In the genomic region with DNA sequence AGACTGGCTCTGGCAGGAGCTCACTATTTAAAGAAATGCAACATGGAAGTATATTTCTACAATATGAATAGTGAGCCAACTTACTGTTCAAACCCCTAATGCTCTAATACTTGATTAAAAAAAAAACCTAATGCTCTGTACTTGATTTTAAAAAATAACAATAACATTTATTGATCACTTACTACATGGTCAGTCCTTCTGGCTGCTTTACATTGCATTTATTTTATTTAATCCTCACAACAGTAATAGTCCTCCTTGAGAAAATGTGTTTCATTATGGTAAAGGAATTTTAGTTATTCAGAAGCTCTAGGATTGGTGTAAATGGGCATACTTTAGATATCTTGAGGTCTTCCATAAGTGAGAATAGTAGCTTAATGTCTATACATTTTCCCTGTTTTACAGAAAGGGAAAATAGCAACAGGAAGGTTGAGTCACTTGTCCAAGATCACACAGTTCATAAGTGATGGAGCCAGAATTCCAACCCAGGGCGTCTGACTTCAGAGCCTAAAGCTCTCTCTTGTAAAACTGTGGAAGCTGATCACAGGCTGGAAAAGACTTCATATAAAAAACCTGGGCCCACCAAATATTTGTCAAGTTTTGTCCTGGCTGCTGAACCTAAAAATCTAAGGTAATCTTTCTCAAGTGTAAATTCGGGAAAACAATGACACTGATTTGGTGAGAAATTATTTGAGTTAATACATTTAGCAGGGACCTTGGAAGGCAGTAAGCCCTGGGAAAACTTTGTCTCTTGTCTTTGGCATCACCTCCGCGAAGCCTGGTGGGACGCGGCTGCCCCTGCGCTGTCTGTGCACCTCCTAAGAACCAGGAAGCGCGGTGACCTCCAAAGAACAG, we compare ENCODE assay signal across 8 cellular contexts. TPM values are rescaled to one million over a fixed set of nuclear protein-coding genes. Genes with fewer than 3 reads are reported as not detected.
A peak's percentile ranks its signal among the peaks of the same experiment; 100 is the strongest.
DNase-seq lines count a peak whose midpoint lies in the region; ATAC-seq, FAIRE-seq and TF ChIP-seq lines count a peak whose summit lies in the region.

No MANE protein-coding gene starts in this region.

- H3K4me3 ChIP-seq in AG10803 (ENCODE audit: low read length) (peak overlapping the region; percentile 88), astrocyte (ENCODE audit: insufficient read depth, low read depth, low read length) (peak overlapping the region; percentile 78)

- H3K4me2 ChIP-seq in astrocyte (ENCODE audit: low read length) = peak overlapping the region; percentile 97

- H4K20me1 ChIP-seq in astrocyte (ENCODE audit: insufficient read depth, low read length) = peaks cover 35% of the 10 kb centered on the region

- H3K4me1 ChIP-seq in astrocyte (ENCODE audit: insufficient read depth, low read length) = peaks cover 3% of the 10 kb centered on the region

- H3K27me3 ChIP-seq in astrocyte (ENCODE audit: insufficient read depth, low read length) = no peaks in the 10 kb centered on the region

- H3K4me3 Mint-ChIP-seq in astrocyte (ENCODE audit: unreplicated experiment) = peak overlapping the region; percentile 92
- peak overlapping the region; percentile 89 for H3K4me3 Mint-ChIP-seq in stimulated activated naive CD8-positive, alpha-beta T cell treated with anti-CD3 and anti-CD28 coated beads, Interleukin-15, Interleukin-2, amounts not matched to agents 100 ng/mL and 50 ng/mL, for 24 hours

- no peak for TF ChIP-seq CTCF in AG10803 (conservative IDR thresholded peaks at IDR 0.05; ENCODE audit: low read length)
- no peak for TF ChIP-seq CTCF in astrocyte (IDR thresholded peaks at IDR 0.05; ENCODE audit: insufficient read depth, low read depth, low read length)

- no peaks in the 10 kb centered on the region for H3K9me3 ChIP-seq in astrocyte (ENCODE audit: insufficient read depth, low read depth, low read length)

- no peaks in the 10 kb centered on the region for H3K27me3 Mint-ChIP-seq in astrocyte (ENCODE audit: low read depth, unreplicated experiment)
- no peaks in the 10 kb centered on the region for H3K27me3 Mint-ChIP-seq in stimulated activated naive CD8-positive, alpha-beta T cell treated with anti-CD3 and anti-CD28 coated beads, Interleukin-15, Interleukin-2, amounts not matched to agents 100 ng/mL and 50 ng/mL, for 24 hours

- no peak for FAIRE-seq in astrocyte (lab: Jason Lieb, UNC)

- H3K27ac Mint-ChIP-seq in astrocyte (ENCODE audit: unreplicated experiment) = peak overlapping the region; percentile 78
- H3K27ac Mint-ChIP-seq in stimulated activated naive CD8-positive, alpha-beta T cell treated with anti-CD3 and anti-CD28 coated beads, Interleukin-15, Interleukin-2, amounts not matched to agents 100 ng/mL and 50 ng/mL, for 24 hours = peak overlapping the region; percentile 99

- ATAC-seq in GM19372 (IDR thresholded peaks at IDR 0.05; ENCODE audit: low read depth, unreplicated experiment) (peak; percentile 4), HG03460 (IDR thresholded peaks at IDR 0.05; ENCODE audit: unreplicated experiment) (peak; percentile 21)

- peak overlapping the region; percentile 97 for H3K9ac ChIP-seq in astrocyte (ENCODE audit: low read length)

- peak; percentile 29 for DNase-seq in AG10803 (ENCODE audit: low read depth)
- peak; percentile 32 for DNase-seq in astrocyte (ENCODE audit: low read depth)
- DNase-seq in iris pigment epithelial cell (ENCODE audit: low read depth) = peak; percentile 50
- DNase-seq in RPMI8226 = no peak
- DNase-seq in NCI-H82 treated with DMSO at 0.1 percent for 48 hours (lab: John Stamatoyannopoulos, UW; ENCODE audit: unreplicated experiment) = no peak

- H3K27ac ChIP-seq in astrocyte (ENCODE audit: low read depth, low read length) = peak overlapping the region; percentile 93

- peaks cover 2% of the 10 kb centered on the region for H3K9me3 Mint-ChIP-seq in astrocyte (ENCODE audit: unreplicated experiment)
- no peaks in the 10 kb centered on the region for H3K9me3 Mint-ChIP-seq in stimulated activated naive CD8-positive, alpha-beta T cell treated with anti-CD3 and anti-CD28 coated beads, Interleukin-15, Interleukin-2, amounts not matched to agents 100 ng/mL and 50 ng/mL, for 24 hours

- no peaks in the 10 kb centered on the region for H3K36me3 Mint-ChIP-seq in astrocyte (ENCODE audit: low read depth, unreplicated experiment)
- H3K36me3 Mint-ChIP-seq in stimulated activated naive CD8-positive, alpha-beta T cell treated with anti-CD3 and anti-CD28 coated beads, Interleukin-15, Interleukin-2, amounts not matched to agents 100 ng/mL and 50 ng/mL, for 24 hours (ENCODE audit: low read depth) = peaks cover 17% of the 10 kb centered on the region

- H3K4me1 Mint-ChIP-seq in astrocyte (ENCODE audit: low read depth, unreplicated experiment) = peaks cover 13% of the 10 kb centered on the region
- peaks cover 59% of the 10 kb centered on the region for H3K4me1 Mint-ChIP-seq in stimulated activated naive CD8-positive, alpha-beta T cell treated with anti-CD3 and anti-CD28 coated beads, Interleukin-15, Interleukin-2, amounts not matched to agents 100 ng/mL and 50 ng/mL, for 24 hours (ENCODE audit: low read depth)

- H3K79me2 ChIP-seq in astrocyte (ENCODE audit: insufficient read depth, low read length) = peaks cover 60% of the 10 kb centered on the region

- H3K36me3 ChIP-seq in astrocyte (ENCODE audit: insufficient read depth, low read length) = no peaks in the 10 kb centered on the region

- H2AFZ ChIP-seq in astrocyte (ENCODE audit: low read depth, low read length) = peak overlapping the region; percentile 79

RNA-seq across cellular contexts. Expression of gene STARD4, which starts 0.9 kb away (rescaled TPM):
- total RNA-seq in astrocyte = 68.5 and 84.9 TPM in 2 replicates

Comparison
In these comparisons a context has a peak if more than half of its experiments do, and no peak if none do; other contexts are left out.
1. DNase-seq: peak in AG10803 (single experiment), astrocyte (single experiment) and iris pigment epithelial cell (single experiment); none in RPMI8226 (single experiment) and NCI-H82 treated with DMSO at 0.1 percent for 48 hours (single experiment).